Comparison of ENCODE assay signal across 8 cellular contexts in the genomic region with DNA sequence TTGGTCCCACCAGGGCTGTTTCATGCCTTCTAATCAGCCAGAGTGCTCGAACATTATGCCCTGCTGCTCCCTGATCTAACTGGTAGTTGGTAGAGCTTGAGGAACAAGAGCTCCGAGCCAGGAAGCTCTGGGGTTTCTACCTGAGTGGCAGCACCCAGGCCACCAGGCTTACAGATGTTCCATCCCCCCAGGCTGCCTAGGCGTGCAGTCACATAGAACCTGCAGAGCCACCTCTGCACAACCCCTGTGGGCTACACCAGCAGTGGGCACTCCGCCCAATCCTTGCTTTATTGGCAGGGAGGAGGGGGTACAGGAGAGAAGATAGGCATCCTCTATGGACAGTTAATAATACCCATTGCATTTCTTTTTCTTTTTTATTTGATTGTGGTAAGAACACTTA. TPM values are rescaled to one million over a fixed set of nuclear protein-coding genes. Genes with fewer than 3 reads are reported as not detected.
DNase-seq lines count a peak whose midpoint lies in the region; ATAC-seq and TF ChIP-seq lines count a peak whose summit lies in the region.

No MANE protein-coding gene starts in this region.

- in situ Hi-C loops in gastrocnemius medialis (cut with MboI; ENCODE audit: low sequenced_read_pairs in 4 of 4): no loop called here

- ATAC-seq in GM18870 (IDR thresholded peaks at IDR 0.05; ENCODE audit: unreplicated experiment): peak; percentile 45
- peak; percentile 34 for ATAC-seq in HG02840 (IDR thresholded peaks at IDR 0.05; ENCODE audit: low FRiP score, unreplicated experiment)
- ATAC-seq in gastrocnemius medialis: no peak

- no peak for TF ChIP-seq POLR2A in gastrocnemius medialis (IDR thresholded peaks at IDR 0.05)

- H3K9ac ChIP-seq in adipocyte (ENCODE audit: low read length): peak overlapping the region; percentile 87

- H3K27me3 ChIP-seq in adipocyte (replicated peaks; ENCODE audit: control insufficient read depth, insufficient read depth, low read length) (no peaks in the 10 kb centered on the region), gastrocnemius medialis (no peaks in the 10 kb centered on the region)

- no peak for TF ChIP-seq CTCF in gastrocnemius medialis (IDR thresholded peaks at IDR 0.05 in 4 of 5, conservative IDR thresholded peaks at IDR 0.05 in 1 of 5)

- H3K4me3 ChIP-seq in adipocyte (ENCODE audit: low read length) (peak overlapping the region; percentile 68), gastrocnemius medialis (no peak overlapping the region)

- H3K27ac ChIP-seq in gastrocnemius medialis: peak overlapping the region; percentile 43 to 73 (median 68)

- peaks cover 82% of the 10 kb centered on the region for H3K36me3 ChIP-seq in adipocyte (ENCODE audit: control insufficient read depth, insufficient read depth, low read length, severe bottlenecking)
- H3K36me3 ChIP-seq in gastrocnemius medialis: peaks cover 0 to 60% of the 10 kb centered on the region in 2 donors

- H3K9me3 ChIP-seq in adipocyte (ENCODE audit: control insufficient read depth, low read length) (no peaks in the 10 kb centered on the region), gastrocnemius medialis (no peaks in the 10 kb centered on the region)

- no peak for DNase-seq in adipocyte (ENCODE audit: low read depth)
- no peak for DNase-seq in gastrocnemius medialis
- DNase-seq in NCI-H2081 (lab: John Stamatoyannopoulos, UW): no peak
- no peak for DNase-seq in 8988T
- no peak for DNase-seq in glomerular visceral epithelial cell (ENCODE audit: extremely low spot score)
- DNase-seq in SW480 (ENCODE audit: low spot score): no peak

- H3K4me1 ChIP-seq in adipocyte (ENCODE audit: control insufficient read depth, insufficient read depth, low read length) (peaks cover 43% of the 10 kb centered on the region), gastrocnemius medialis (peaks cover 23 to 30% of the 10 kb centered on the region in 2 donors)

- intact Hi-C loops in gastrocnemius medialis (cut with DNase I; ENCODE audit: low total_unique reads): loop anchor here (2.0 kb wide), 1 partner anchor 21 kb away; a partner anchor contains a TSS

RNA-seq across cellular contexts. Expression of a gene that starts 21.8 kb away (rescaled TPM):
- total RNA-seq in gastrocnemius medialis: 1 to 10 TPM; 3.2 to 5.3 (median 4.2) TPM

Comparison
In these comparisons a context has a peak if more than half of its experiments do, and no peak if none do; other contexts are left out.
1. ATAC-seq: peak in GM18870 (single experiment) and HG02840 (single experiment); none in gastrocnemius medialis (0 of 2).